In the genomic region with DNA sequence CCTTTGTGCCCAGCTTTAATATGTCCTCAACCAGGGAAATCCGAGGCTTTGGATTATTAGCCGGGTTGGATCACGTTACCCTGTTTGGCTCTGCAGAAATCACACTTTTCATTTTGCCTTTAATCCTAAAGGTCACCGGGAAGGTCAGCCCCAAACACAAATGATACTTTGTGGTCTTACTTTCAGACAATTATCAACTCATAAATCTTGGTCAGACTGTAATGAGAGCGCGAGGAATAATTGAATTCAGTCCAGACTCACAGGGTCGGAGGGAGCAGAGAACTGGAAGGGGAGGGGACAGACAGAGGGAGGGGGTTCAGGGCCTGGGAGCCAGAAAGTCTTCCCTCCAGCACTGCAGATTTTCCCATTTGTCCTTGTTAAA, we compare ENCODE assay signal across 18 cellular contexts.
DNase-seq lines count a peak whose midpoint lies in the region; ATAC-seq and TF ChIP-seq lines count a peak whose summit lies in the region.
"Had no signal": no experiment of that assay in that cellular context is flagged by ENCODE, and none has a peak within 500 bp of the region (broad histone marks: within the 10 kb centered on the region; RNA-seq: fewer than 3 reads in every experiment).

No MANE protein-coding gene starts in this region.

- H3K9me3 Mint-ChIP-seq in chondrocyte (ENCODE audit: low read depth) (no peaks in the 10 kb centered on the region), neural progenitor cell (no peaks in the 10 kb centered on the region)
- H3K9me3 Mint-ChIP-seq: CD4-positive, alpha-beta T cell; stimulated activated naive CD8-positive, alpha-beta T cell treated with anti-CD3 and anti-CD28 coated beads, Interleukin-15, Interleukin-2, amounts not matched to agents 100 ng/mL and 50 ng/mL, for 24 hours had no signal

- H3K4me1 ChIP-seq in heart right ventricle (peaks cover 3 to 36% (median 22%) of the 10 kb centered on the region in 9 donors), neural progenitor cell (peaks cover 11% of the 10 kb centered on the region), uterus (peaks cover 0 to 8% of the 10 kb centered on the region in 2 donors)

- H3K27me3 Mint-ChIP-seq in chondrocyte (ENCODE audit: low read depth) (no peaks in the 10 kb centered on the region), neural progenitor cell (ENCODE audit: insufficient read depth, low read depth) (peaks cover 2% of the 10 kb centered on the region)
- H3K27me3 Mint-ChIP-seq: CD4-positive, alpha-beta T cell; stimulated activated naive CD8-positive, alpha-beta T cell treated with anti-CD3 and anti-CD28 coated beads, Interleukin-15, Interleukin-2, amounts not matched to agents 100 ng/mL and 50 ng/mL, for 24 hours had no signal

- no peak overlapping the region for H3K4me3 ChIP-seq in heart right ventricle
- no peak overlapping the region for H3K4me3 ChIP-seq in neural progenitor cell
- H3K4me3 ChIP-seq in uterus, result no peak overlapping the region
- H3K4me3 ChIP-seq: lung had no signal

- DNase-seq in heart right ventricle (no peak), left ventricle myocardium superior (no peak), chondrocyte (ENCODE audit: low spot score) (no peak), neural progenitor cell (ENCODE audit: low spot score) (no peak), uterus (no peak), NCI-H446 treated with DMSO at 0.1 percent for 48 hours (lab: John Stamatoyannopoulos, UW) (no peak), COLO829 (ENCODE audit: low spot score) (no peak)
- DNase-seq: activated CD8-positive, alpha-beta memory T cell treated with anti-CD3 and anti-CD28 coated beads for 24 hours; activated effector memory CD4-positive, alpha-beta T cell treated with Interleukin-2 at 50 U/mL for 16 hours; CD4-positive, alpha-beta T cell; DND-41; NCI-H1092; NCI-H345; OCI-M1; SW 1271 had no signal

- no peak overlapping the region for H3K9ac ChIP-seq in neural progenitor cell

- H3F3A ChIP-seq in neural progenitor cell (ENCODE audit: low read depth), result no peaks in the 10 kb centered on the region

- no peak overlapping the region for H3K4me2 ChIP-seq in neural progenitor cell

- H3K27ac ChIP-seq in heart right ventricle (peak overlapping the region in 9 of 10 donors; percentile 36 to 86 (median 72)), neural progenitor cell (no peak overlapping the region), uterus (peak overlapping the region; percentile 62 to 69)

- H3K27ac Mint-ChIP-seq in chondrocyte (ENCODE audit: unreplicated experiment), result peak overlapping the region; percentile 96
- peak overlapping the region; percentile 25 for H3K27ac Mint-ChIP-seq in neural progenitor cell
- H3K27ac Mint-ChIP-seq: CD4-positive, alpha-beta T cell; stimulated activated naive CD8-positive, alpha-beta T cell treated with anti-CD3 and anti-CD28 coated beads, Interleukin-15, Interleukin-2, amounts not matched to agents 100 ng/mL and 50 ng/mL, for 24 hours had no signal

- H3K27me3 ChIP-seq in heart right ventricle, result no peaks in the 10 kb centered on the region
- H3K27me3 ChIP-seq in neural progenitor cell, result no peaks in the 10 kb centered on the region
- H3K27me3 ChIP-seq in uterus, result no peaks in the 10 kb centered on the region

- TF ChIP-seq CTCF in heart right ventricle (IDR thresholded peaks at IDR 0.05), result no peak
- TF ChIP-seq CTCF in chondrocyte (IDR thresholded peaks at IDR 0.05), result no peak
- TF ChIP-seq CTCF in neural progenitor cell (IDR thresholded peaks at IDR 0.05), result no peak
- no peak for TF ChIP-seq CTCF in uterus (IDR thresholded peaks at IDR 0.05)

- H3K79me2 ChIP-seq in neural progenitor cell (ENCODE audit: low read depth), result no peaks in the 10 kb centered on the region

- H3K4me1 Mint-ChIP-seq in chondrocyte (ENCODE audit: low read depth) (peaks cover 51% of the 10 kb centered on the region), neural progenitor cell (peaks cover 34% of the 10 kb centered on the region)

- H3K4me3 Mint-ChIP-seq in chondrocyte (ENCODE audit: unreplicated experiment) (peak overlapping the region; percentile 15), neural progenitor cell (no peak overlapping the region)
- H3K4me3 Mint-ChIP-seq: CD4-positive, alpha-beta T cell; stimulated activated naive CD8-positive, alpha-beta T cell treated with anti-CD3 and anti-CD28 coated beads, Interleukin-15, Interleukin-2, amounts not matched to agents 100 ng/mL and 50 ng/mL, for 24 hours had no signal

- no peaks in the 10 kb centered on the region for H4K20me1 ChIP-seq in neural progenitor cell (ENCODE audit: low read depth)

- WGBS in heart right ventricle, 2 donors, result 77 to 79% methylated on average over 7 of the region's 7 CpGs

- intact Hi-C loops in heart right ventricle (cut with DNase I), result loop anchor here in 1 of 10 donors (5.0 kb wide), 1 partner anchor 47 kb away; no protein-coding TSS in a partner anchor
- intact Hi-C loops in left ventricle myocardium superior (cut with micrococcal nuclease), result no loop called here
- intact Hi-C loops in uterus (cut with DNase I; ENCODE audit: low total_unique reads), result no loop called here

- H2AFZ ChIP-seq in neural progenitor cell (replicated peaks), result no peak overlapping the region

- no peak for TF ChIP-seq POLR2A in uterus (IDR thresholded peaks at IDR 0.05)

- H3K36me3 Mint-ChIP-seq in chondrocyte (ENCODE audit: low read depth), result no peaks in the 10 kb centered on the region
- no peaks in the 10 kb centered on the region for H3K36me3 Mint-ChIP-seq in neural progenitor cell

- no peaks in the 10 kb centered on the region for H3K9me3 ChIP-seq in heart right ventricle
- no peaks in the 10 kb centered on the region for H3K9me3 ChIP-seq in neural progenitor cell (ENCODE audit: low read depth)
- no peaks in the 10 kb centered on the region for H3K9me3 ChIP-seq in uterus

- H3K36me3 ChIP-seq in heart right ventricle (no peaks in the 10 kb centered on the region), neural progenitor cell (no peaks in the 10 kb centered on the region), uterus (no peaks in the 10 kb centered on the region)

- ATAC-seq in heart right ventricle (no peak), left ventricle myocardium superior (no peak), HG03045 (IDR thresholded peaks at IDR 0.05; ENCODE audit: unreplicated experiment) (no peak)
